Comparison of ENCODE assay signal across 13 cellular contexts in the genomic region with DNA sequence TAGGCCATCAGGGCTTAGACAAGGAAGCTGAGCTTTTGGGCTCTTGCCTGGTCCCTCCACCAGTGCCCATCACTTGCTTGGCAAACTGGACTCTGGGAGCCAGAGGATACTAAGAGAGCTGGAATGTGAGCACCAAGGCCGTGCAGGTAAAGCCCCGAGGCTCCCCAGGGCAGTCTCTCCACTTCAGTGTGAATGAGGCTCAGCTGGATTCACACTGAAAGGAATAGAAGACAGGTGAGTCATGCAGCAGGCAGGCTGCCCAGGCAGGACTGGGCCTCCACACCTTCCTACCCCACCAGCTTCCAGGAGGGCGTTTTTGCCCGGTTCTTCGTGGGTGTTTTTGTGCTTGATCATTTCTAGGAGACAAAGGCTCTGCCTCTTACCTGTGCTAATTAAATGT. TPM values are rescaled to one million over a fixed set of nuclear protein-coding genes. Genes with fewer than 3 reads are reported as not detected.
DNase-seq lines count a peak whose midpoint lies in the region; ATAC-seq, FAIRE-seq and TF ChIP-seq lines count a peak whose summit lies in the region.
"Had no signal": no experiment of that assay in that cellular context is flagged by ENCODE, and none has a peak within 500 bp of the region (broad histone marks: within the 10 kb centered on the region; RNA-seq: fewer than 3 reads in every experiment).

No MANE protein-coding gene starts in this region.

- no peak for ATAC-seq in natural killer cell treated with Interleukin-12 subunit alpha and Interleukin-12 subunit beta and Interleukin-15 and Interleukin-18, amount 100 ng/mL, for 72 hours
- ATAC-seq in natural killer cell (no peak), HG02610 (IDR thresholded peaks at IDR 0.05; ENCODE audit: unreplicated experiment) (no peak), HG02852 (IDR thresholded peaks at IDR 0.05; ENCODE audit: unreplicated experiment) (no peak)

- H3K9me3 Mint-ChIP-seq in natural killer cell treated with Interleukin-12 subunit alpha and Interleukin-12 subunit beta and Interleukin-15 and Interleukin-18, amount 100 ng/mL, for 72 hours: no peaks in the 10 kb centered on the region
- H3K9me3 Mint-ChIP-seq in natural killer cell: no peaks in the 10 kb centered on the region
- H3K9me3 Mint-ChIP-seq: T-helper 2 cell treated with Interferon-gamma antibody and Interleukin-4, amounts not matched to agents 5 μg/mL and 100 μg/mL, for 36 hours had no signal

- FAIRE-seq in islet of Langerhans (lab: Jason Lieb, UNC): peak; percentile 27
- FAIRE-seq: endometrium, GM18507 had no signal

- no peaks in the 10 kb centered on the region for H3K36me3 Mint-ChIP-seq in natural killer cell treated with Interleukin-12 subunit alpha and Interleukin-12 subunit beta and Interleukin-15 and Interleukin-18, amount 100 ng/mL, for 72 hours
- no peaks in the 10 kb centered on the region for H3K36me3 Mint-ChIP-seq in natural killer cell

- no peak overlapping the region for H3K4me3 Mint-ChIP-seq in natural killer cell treated with Interleukin-12 subunit alpha and Interleukin-12 subunit beta and Interleukin-15 and Interleukin-18, amount 100 ng/mL, for 72 hours
- H3K4me3 Mint-ChIP-seq in natural killer cell: no peak overlapping the region
- H3K4me3 Mint-ChIP-seq: T-helper 2 cell treated with Interferon-gamma antibody and Interleukin-4, amounts not matched to agents 5 μg/mL and 100 μg/mL, for 36 hours had no signal

- no peak for TF ChIP-seq CTCF in natural killer cell (IDR thresholded peaks at IDR 0.05)

- peak; percentile 22 for DNase-seq in natural killer cell treated with Interleukin-12 subunit alpha and Interleukin-12 subunit beta and Interleukin-15 and Interleukin-18, amount 100 ng/mL, for 72 hours (ENCODE audit: low spot score)
- no peak for DNase-seq in natural killer cell
- peak; percentile 4 for DNase-seq in RPMI7951 (ENCODE audit: low read depth)
- DNase-seq in GM19240 (ENCODE audit: insufficient read length, low spot score): no peak
- no peak for DNase-seq in activated CD4-positive, CD25-positive, alpha-beta regulatory T cell treated with anti-CD3 and anti-CD28 coated beads, Interleukin-2, amount 50 U/mL, for 72 hours
- DNase-seq: activated effector memory CD4-positive, alpha-beta T cell treated with anti-CD3 and anti-CD28 coated beads, Interleukin-2, amount 50 U/mL, for 16 hours; BE2C had no signal

- H3K27ac Mint-ChIP-seq in natural killer cell treated with Interleukin-12 subunit alpha and Interleukin-12 subunit beta and Interleukin-15 and Interleukin-18, amount 100 ng/mL, for 72 hours: no peak overlapping the region
- no peak overlapping the region for H3K27ac Mint-ChIP-seq in natural killer cell
- H3K27ac Mint-ChIP-seq: T-helper 2 cell treated with Interferon-gamma antibody and Interleukin-4, amounts not matched to agents 5 μg/mL and 100 μg/mL, for 36 hours had no signal

- peaks cover 30 to 34% of the 10 kb centered on the region in 2 donors for H3K27me3 Mint-ChIP-seq in natural killer cell treated with Interleukin-12 subunit alpha and Interleukin-12 subunit beta and Interleukin-15 and Interleukin-18, amount 100 ng/mL, for 72 hours
- peaks cover 19 to 41% of the 10 kb centered on the region in 2 donors for H3K27me3 Mint-ChIP-seq in natural killer cell (ENCODE audit: low read depth in 2 of 2)

- intact Hi-C loops in natural killer cell (cut with micrococcal nuclease): no loop called here

- H3K4me1 Mint-ChIP-seq in natural killer cell treated with Interleukin-12 subunit alpha and Interleukin-12 subunit beta and Interleukin-15 and Interleukin-18, amount 100 ng/mL, for 72 hours (ENCODE audit: low read depth in 2 of 2): no peaks in the 10 kb centered on the region
- H3K4me1 Mint-ChIP-seq in natural killer cell: no peaks in the 10 kb centered on the region

RNA-seq across cellular contexts. Expression of gene CTSV, which starts 7.3 kb away (rescaled TPM):
- total RNA-seq in natural killer cell treated with Interleukin-12 subunit alpha and Interleukin-12 subunit beta and Interleukin-15 and Interleukin-18, amount 100 ng/mL, for 72 hours: under 1 TPM in 1 of 2 donors, not detected in 1; 0.47 TPM
- under 1 TPM in 1 of 3 donors, not detected in 2; 0.05 TPM for total RNA-seq in natural killer cell
- total RNA-seq in RPMI7951 (2014; rRNA removed; shearing (Covaris generic)): 9.1 TPM in 2 replicates

Comparison
In these comparisons a context has a peak if more than half of its experiments do, and no peak if none do; other contexts are left out.
1. DNase-seq: peak in natural killer cell treated with Interleukin-12 subunit alpha and Interleukin-12 subunit beta and Interleukin-15 and Interleukin-18, amount 100 ng/mL, for 72 hours (single experiment) and RPMI7951 (single experiment); none in natural killer cell (single experiment), GM19240 (single experiment) and activated CD4-positive, CD25-positive, alpha-beta regulatory T cell treated with anti-CD3 and anti-CD28 coated beads, Interleukin-2, amount 50 U/mL, for 72 hours (single experiment).